In the genomic region with DNA sequence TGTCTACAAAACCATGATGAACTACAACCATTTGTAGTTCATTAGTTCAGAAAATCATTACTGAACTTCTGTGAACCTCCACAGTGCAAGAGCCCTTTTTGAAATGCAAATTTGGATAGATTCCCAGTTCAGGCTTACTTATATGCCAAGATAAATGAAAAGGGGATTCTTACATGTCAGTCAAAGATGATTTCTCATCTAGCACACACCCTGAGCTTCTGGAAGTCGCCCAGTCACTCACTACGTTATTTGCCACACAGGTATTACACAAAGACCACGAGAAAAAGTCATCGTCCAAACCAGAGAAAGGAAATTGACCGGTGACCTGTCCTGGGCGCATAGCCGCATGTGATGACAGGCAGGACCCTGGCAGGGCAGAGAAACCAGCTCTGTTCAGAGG, we compare ENCODE assay signal across 26 cellular contexts. TPM values are rescaled to one million over a fixed set of nuclear protein-coding genes. Genes with fewer than 3 reads are reported as not detected.
DNase-seq lines count a peak whose midpoint lies in the region; ATAC-seq and TF ChIP-seq lines count a peak whose summit lies in the region.
"Had no signal": no experiment of that assay in that cellular context is flagged by ENCODE, and none has a peak within 500 bp of the region (broad histone marks: within the 10 kb centered on the region; RNA-seq: fewer than 3 reads in every experiment).

No MANE protein-coding gene starts in this region.

- no peak for TF ChIP-seq EP300 in sigmoid colon (IDR thresholded peaks at IDR 0.05)

- TF ChIP-seq POLR2A in sigmoid colon (IDR thresholded peaks at IDR 0.05): no peak

- intact Hi-C loops in sigmoid colon (cut with DNase I): no loop called here

- peaks cover 0 to 19% (median 16%) of the 10 kb centered on the region in 4 donors for H3K4me1 ChIP-seq in sigmoid colon
- H3K4me1 ChIP-seq: SJSA1, transverse colon had no signal

- no peak for ATAC-seq in GM19395 (IDR thresholded peaks at IDR 0.05; ENCODE audit: unreplicated experiment)
- ATAC-seq in HG02970 (IDR thresholded peaks at IDR 0.05; ENCODE audit: low FRiP score, unreplicated experiment): no peak
- no peak for ATAC-seq in GM21367 (IDR thresholded peaks at IDR 0.05; ENCODE audit: unreplicated experiment)
- ATAC-seq: activated naive CD8-positive, alpha-beta T cell treated with anti-CD3 and anti-CD28 coated beads, Interleukin-2, amount 50 U/mL, for 24 hours; natural killer cell; stimulated activated naive CD8-positive, alpha-beta T cell treated with anti-CD3 and anti-CD28 coated beads, Interleukin-15, amount 100 ng/mL, for 72 hours; T-helper 17 cell had no signal

- peak overlapping the region in 3 of 4 donors; percentile 37 to 69 (median 55) for H3K27ac ChIP-seq in sigmoid colon
- H3K27ac ChIP-seq: 22Rv1, PC-9, SJSA1, spleen had no signal

- TF ChIP-seq CTCF in cardiac fibroblast (IDR thresholded peaks at IDR 0.05; ENCODE audit: low read depth, low read length) (no peak), sigmoid colon (IDR thresholded peaks at IDR 0.05) (no peak)

- no peaks in the 10 kb centered on the region for H3K9me3 ChIP-seq in sigmoid colon
- H3K9me3 ChIP-seq: SJSA1, spleen, transverse colon had no signal

- peak; percentile 10 for DNase-seq in NCI-H446 treated with DMSO at 0.1 percent for 48 hours (lab: John Stamatoyannopoulos, UW)
- no peak for DNase-seq in NCI-H446 (lab: John Stamatoyannopoulos, UW)
- peak; percentile 61 to 75 for DNase-seq in cardiac fibroblast (ENCODE audit: low read depth in 2 of 2)
- peak; percentile 76 for DNase-seq in iris pigment epithelial cell (ENCODE audit: low read depth)
- no peak for DNase-seq in sigmoid colon
- DNase-seq: activated CD8-positive, alpha-beta memory T cell treated with anti-CD3 and anti-CD28 coated beads, Interleukin-2, amount 50 U/mL, for 4 hours; activated naive CD8-positive, alpha-beta T cell treated with anti-CD3 and anti-CD28 coated beads, Interleukin-2, amount 50 U/mL, for 24 hours; AML-193; caudate nucleus; GOT3; hippocampal formation; kidney; natural killer cell; NCI-H1694 treated with DMSO at 0.1 percent for 48 hours; NCI-H82; PC-9; spleen; stimulated activated CD4-positive, alpha-beta T cell treated with anti-CD3 and anti-CD28 coated beads, Interleukin-4, amount 100 ng/mL, for 4 hours; stimulated activated naive CD8-positive, alpha-beta T cell treated with anti-CD3 and anti-CD28 coated beads, Interleukin-15, amount 100 ng/mL, for 72 hours; T-helper 17 cell; transverse colon had no signal

- no peaks in the 10 kb centered on the region for H3K27me3 ChIP-seq in sigmoid colon
- H3K27me3 ChIP-seq: SJSA1, spleen, transverse colon had no signal

- H3K4me3 ChIP-seq in cardiac fibroblast (replicated peaks in 1 of 2; ENCODE audit: low read depth in 2 of 2, low read length in 2 of 2): no peak overlapping the region
- no peak overlapping the region for H3K4me3 ChIP-seq in sigmoid colon
- H3K4me3 ChIP-seq: PC-9, SJSA1, spleen, transverse colon had no signal

- WGBS in sigmoid colon, 2 donors: 88 to 95% methylated on average over 7 of the region's 7 CpGs

- no peaks in the 10 kb centered on the region for H3K36me3 ChIP-seq in sigmoid colon
- H3K36me3 ChIP-seq: SJSA1, spleen, transverse colon had no signal

RNA-seq across cellular contexts. Expression of a gene that starts 41.8 kb away (rescaled TPM):
- total RNA-seq in sigmoid colon: 100 to 1,000 TPM in 1 of 4 donors, 10 to 100 TPM in 3; 32.1 to 112 (median 41.7) TPM
- polyA plus RNA-seq in sigmoid colon: 100 to 1,000 TPM in 1 of 3 donors, 10 to 100 TPM in 2; 47.4 to 133 (median 83.3) TPM

Comparison
In these comparisons a context has a peak if more than half of its experiments do, and no peak if none do; other contexts are left out.
1. DNase-seq: peak in NCI-H446 treated with DMSO at 0.1 percent for 48 hours (single experiment), cardiac fibroblast (2 of 2) and iris pigment epithelial cell (single experiment); none in NCI-H446 (0 of 2) and sigmoid colon (single experiment).